In genomic region chr14:29925736-29926135, GRCh38 we compare ENCODE assay signal across 13 cellular contexts. TPM values are rescaled to one million over a fixed set of nuclear protein-coding genes. Genes with fewer than 3 reads are reported as not detected.
DNase-seq lines count a peak whose midpoint lies in the region; ATAC-seq and TF ChIP-seq lines count a peak whose summit lies in the region.
"Had no signal": no experiment of that assay in that cellular context is flagged by ENCODE, and none has a peak within 500 bp of the region (broad histone marks: within the 10 kb centered on the region; RNA-seq: fewer than 3 reads in every experiment).

No MANE protein-coding gene starts in this region.

- no peak for DNase-seq in left ventricle myocardium inferior
- no peak for DNase-seq in Right ventricle myocardium superior
- peak; percentile 18 for DNase-seq in astrocyte of the hippocampus (ENCODE audit: low read depth, low spot score)
- DNase-seq in left lung: no peak
- DNase-seq in aorta: no peak
- no peak for DNase-seq in HEK293T (ENCODE audit: extremely low spot score)
- no peak for DNase-seq in NCI-H1436 treated with DMSO at 0.1 percent for 48 hours (lab: John Stamatoyannopoulos, UW)
- DNase-seq: activated T-cell treated with anti-CD3 and anti-CD28 coated beads, Interleukin-2, amount 50 U/mL, for 1 hour; caudate nucleus; KBM-7; spleen had no signal

- H3K27me3 ChIP-seq in left ventricle myocardium inferior (ENCODE audit: low read depth) (no peaks in the 10 kb centered on the region), left lung (peaks cover 0 to 40% of the 10 kb centered on the region in 2 donors), aorta (ENCODE audit: control insufficient read depth in 1 of 2, insufficient read depth in 2 of 2, low read length in 1 of 2) (no peaks in the 10 kb centered on the region)

- POLR2A ChIA-PET in HEK293T (lab: Yijun Ruan, JAX): interaction anchor here (0.5 kb wide), 1 partner anchor 378 kb away, joined by 3 read pairs; no protein-coding TSS in a partner anchor

- no peak for ATAC-seq in Right ventricle myocardium superior (ENCODE audit: poor library complexity)
- no peak for ATAC-seq in left lung
- ATAC-seq in aorta (ENCODE audit: low FRiP score): no peak
- ATAC-seq in HG02981 (IDR thresholded peaks at IDR 0.05; ENCODE audit: unreplicated experiment): no peak

- H3K36me3 ChIP-seq in left ventricle myocardium inferior (no peaks in the 10 kb centered on the region), left lung (no peaks in the 10 kb centered on the region), aorta (ENCODE audit: control insufficient read depth in 1 of 2, insufficient read depth in 2 of 2, low read length in 1 of 2) (no peaks in the 10 kb centered on the region)
- H3K36me3 ChIP-seq: spleen had no signal

- H3K27ac ChIP-seq in left ventricle myocardium inferior (replicated peaks) (no peak overlapping the region), left lung (no peak overlapping the region), aorta (ENCODE audit: low read depth in 1 of 2, low read length in 2 of 2) (no peak overlapping the region)
- H3K27ac ChIP-seq: spleen had no signal

- no peak for TF ChIP-seq CTCF in left ventricle myocardium inferior (IDR thresholded peaks at IDR 0.05; ENCODE audit: borderline replicate concordance)
- no peak for TF ChIP-seq CTCF in left lung (IDR thresholded peaks at IDR 0.05)

- CTCF ChIA-PET in HEK293T (lab: Yijun Ruan, JAX): no interaction called here

- H3K4me3 ChIP-seq in left ventricle myocardium inferior (peak overlapping the region; percentile 79), left lung (peak overlapping the region; percentile 48 to 57), aorta (ENCODE audit: low read length in 2 of 2) (peak overlapping the region; percentile 95 to 99)

- H3K9me3 ChIP-seq in left ventricle myocardium inferior (replicated peaks) (no peaks in the 10 kb centered on the region), left lung (no peaks in the 10 kb centered on the region), aorta (ENCODE audit: control insufficient read depth, low read length) (no peaks in the 10 kb centered on the region)
- H3K9me3 ChIP-seq: spleen had no signal

- intact Hi-C loops in left ventricle myocardium inferior (cut with micrococcal nuclease): no loop called here
- intact Hi-C loops in Right ventricle myocardium superior (cut with DNase I): loop anchor here (10.0 kb wide), 1 partner anchor 211 kb away; no protein-coding TSS in a partner anchor
- intact Hi-C loops in left lung (cut with DNase I): no loop called here
- intact Hi-C loops in aorta (cut with DNase I): loop anchor here (10.0 kb wide), 4 partner anchors 181 to 299 kb away; no protein-coding TSS in a partner anchor

- H3K4me1 ChIP-seq in left ventricle myocardium inferior (peaks cover 33% of the 10 kb centered on the region), left lung (peaks cover 4 to 14% of the 10 kb centered on the region in 2 donors), aorta (ENCODE audit: control insufficient read depth in 1 of 2, insufficient read depth in 2 of 2, low read length in 2 of 2) (peaks cover 5 to 6% of the 10 kb centered on the region in 2 donors)

- WGBS in aorta, 2 donors: 18 to 19% methylated on average over 3 of the region's 3 CpGs

TF ChIP-seq in HEK293T, 16 proteins besides CTCF, POLR2A, EP300 and RAD21:
- TF ChIP-seq BHLHE40 (IDR thresholded peaks at IDR 0.05; ENCODE audit: borderline replicate concordance) (no peak), L3MBTL2 (conservative IDR thresholded peaks at IDR 0.05) (no peak), ARNT (IDR thresholded peaks at IDR 0.05) (no peak), LEF1 (IDR thresholded peaks at IDR 0.05; ENCODE audit: borderline replicate concordance) (no peak), ZNF384 (IDR thresholded peaks at IDR 0.05) (no peak), TARDBP (IDR thresholded peaks at IDR 0.05) (no peak), FOXK2 (IDR thresholded peaks at IDR 0.05) (no peak), HDGF (IDR thresholded peaks at IDR 0.05; ENCODE audit: borderline replicate concordance) (no peak), CTBP1 (IDR thresholded peaks at IDR 0.05; ENCODE audit: borderline replicate concordance) (no peak), ELF4 (IDR thresholded peaks at IDR 0.05) (no peak), NFRKB (IDR thresholded peaks at IDR 0.05) (no peak), FOXA1 (IDR thresholded peaks at IDR 0.05) (no peak), SP1 (IDR thresholded peaks at IDR 0.05) (no peak), FOXM1 (IDR thresholded peaks at IDR 0.05; ENCODE audit: borderline replicate concordance) (no peak)
- TF ChIP-seq, protein P1, sequence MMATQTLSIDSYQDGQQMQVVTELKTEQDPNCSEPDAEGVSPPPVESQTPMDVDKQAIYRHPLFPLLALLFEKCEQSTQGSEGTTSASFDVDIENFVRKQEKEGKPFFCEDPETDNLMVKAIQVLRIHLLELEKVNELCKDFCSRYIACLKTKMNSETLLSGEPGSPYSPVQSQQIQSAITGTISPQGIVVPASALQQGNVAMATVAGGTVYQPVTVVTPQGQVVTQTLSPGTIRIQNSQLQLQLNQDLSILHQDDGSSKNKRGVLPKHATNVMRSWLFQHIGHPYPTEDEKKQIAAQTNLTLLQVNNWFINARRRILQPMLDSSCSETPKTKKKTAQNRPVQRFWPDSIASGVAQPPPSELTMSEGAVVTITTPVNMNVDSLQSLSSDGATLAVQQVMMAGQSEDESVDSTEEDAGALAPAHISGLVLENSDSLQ (IDR thresholded peaks at IDR 0.05): no peak

RNA-seq across cellular contexts. Expression of gene PRKD1, which starts 1.9 kb away (rescaled TPM):
- 3.1 TPM for total RNA-seq in left ventricle myocardium inferior
- total RNA-seq in Right ventricle myocardium superior: 4.0 TPM
- total RNA-seq in left lung: 10 to 100 TPM; 13.6 to 15.5 TPM
- total RNA-seq in aorta: 10 to 100 TPM; 24.8 to 27.9 TPM
- 10 to 100 TPM in 1 of 2 donors, 1 to 10 TPM in 1; 6.9 to 18.6 TPM for polyA plus RNA-seq in aorta
- total RNA-seq: mononuclear cell had no signal

Comparison
In these comparisons a context has a peak if more than half of its experiments do, and no peak if none do; other contexts are left out.
1. intact Hi-C loops: an anchor here in Right ventricle myocardium superior (10.0 kb wide) and aorta (10.0 kb wide); none called in left ventricle myocardium inferior and left lung.